ENCODE assay signal across 9 cellular contexts in the genomic region with DNA sequence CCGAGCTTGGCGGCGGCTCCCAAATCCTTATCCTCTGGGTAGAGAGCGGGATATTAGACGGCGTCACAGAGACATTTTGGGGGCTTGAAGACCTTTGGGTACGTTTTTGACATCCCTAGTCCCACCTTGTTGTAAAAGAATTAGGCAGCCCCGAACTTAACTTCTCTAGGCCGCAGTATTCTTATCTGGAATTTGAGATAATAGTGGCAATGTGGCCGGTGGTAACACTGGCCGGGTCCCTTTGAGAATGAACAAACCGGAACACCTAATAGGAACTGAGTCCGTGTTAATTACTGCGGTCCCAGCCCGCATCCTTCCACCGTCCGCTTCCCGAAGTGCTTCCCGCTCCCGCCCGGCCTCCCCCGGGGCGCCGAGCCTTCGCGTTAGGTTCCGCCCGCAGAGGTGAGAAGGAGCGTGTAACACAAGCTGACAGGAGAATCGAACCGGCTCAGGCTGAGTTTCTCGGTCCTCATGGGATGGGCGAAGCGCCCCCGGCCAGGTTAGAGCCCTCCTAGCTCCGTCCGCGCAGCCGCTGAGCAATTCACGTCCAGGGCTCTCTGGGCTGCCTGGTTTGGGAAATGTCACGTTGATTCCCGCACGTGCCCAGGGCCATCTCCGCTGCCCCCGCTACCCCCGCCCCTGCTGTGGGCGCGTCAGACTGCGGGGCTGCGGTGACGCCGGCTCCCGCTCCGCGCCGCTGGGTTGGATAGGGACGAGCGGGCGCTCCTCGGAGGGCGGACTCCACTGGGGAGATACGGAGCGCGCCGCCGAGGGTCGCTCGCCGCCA. TPM values are rescaled to one million over a fixed set of nuclear protein-coding genes. Genes with fewer than 3 reads are reported as not detected.
DNase-seq lines count a peak whose midpoint lies in the region; ATAC-seq and TF ChIP-seq lines count a peak whose summit lies in the region.
"Had no signal": no experiment of that assay in that cellular context is flagged by ENCODE, and none has a peak within 500 bp of the region (broad histone marks: within the 10 kb centered on the region; RNA-seq: fewer than 3 reads in every experiment).

No MANE protein-coding gene starts in this region.

- TF ChIP-seq CTCF in natural killer cell (IDR thresholded peaks at IDR 0.05) (no peak), uterus (IDR thresholded peaks at IDR 0.05) (no peak)

- H3K27ac Mint-ChIP-seq in natural killer cell: no peak overlapping the region
- H3K27ac Mint-ChIP-seq in natural killer cell treated with Interleukin-12 subunit alpha and Interleukin-12 subunit beta and Interleukin-15 and Interleukin-18, amount 100 ng/mL, for 72 hours: no peak overlapping the region

- H3K27me3 Mint-ChIP-seq in natural killer cell (ENCODE audit: low read depth in 2 of 2): peaks cover 32 to 38% of the 10 kb centered on the region in 2 donors
- H3K27me3 Mint-ChIP-seq in natural killer cell treated with Interleukin-12 subunit alpha and Interleukin-12 subunit beta and Interleukin-15 and Interleukin-18, amount 100 ng/mL, for 72 hours: peaks cover 20 to 27% of the 10 kb centered on the region in 2 donors

- in situ Hi-C loops in ACHN (cut with HindIII; ENCODE audit: low pct_ligation_motif_present, low pct_unique_long_range_greater_than_20kb, low sequenced_read_pairs): no loop called here

- H3K4me1 Mint-ChIP-seq in natural killer cell: peaks cover 5 to 15% of the 10 kb centered on the region in 2 donors
- peaks cover 9% of the 10 kb centered on the region in 2 donors for H3K4me1 Mint-ChIP-seq in natural killer cell treated with Interleukin-12 subunit alpha and Interleukin-12 subunit beta and Interleukin-15 and Interleukin-18, amount 100 ng/mL, for 72 hours (ENCODE audit: low read depth in 2 of 2)

- no peaks in the 10 kb centered on the region for H3K36me3 ChIP-seq in uterus

- DNase-seq in natural killer cell (no peak), epithelial cell of prostate (ENCODE audit: low read depth, low spot score) (no peak), midbrain (lab: John Stamatoyannopoulos, UW) (peak; percentile 69), uterus (peak; percentile 35 to 49), NCI-H446 treated with DMSO at 0.1 percent for 48 hours (lab: John Stamatoyannopoulos, UW) (no peak), ACHN (no peak)
- no peak for DNase-seq in natural killer cell treated with Interleukin-12 subunit alpha and Interleukin-12 subunit beta and Interleukin-15 and Interleukin-18, amount 100 ng/mL, for 72 hours (ENCODE audit: low spot score)
- no peak for DNase-seq in activated CD8-positive, alpha-beta memory T cell treated with anti-CD3 and anti-CD28 coated beads for 24 hours
- DNase-seq: GF-D8 had no signal

- H3K4me3 ChIP-seq in uterus: peak overlapping the region; percentile 36 to 62

- ATAC-seq in natural killer cell: peak in 2 of 3 donors; percentile 15 to 31
- no peak for ATAC-seq in natural killer cell treated with Interleukin-12 subunit alpha and Interleukin-12 subunit beta and Interleukin-15 and Interleukin-18, amount 100 ng/mL, for 72 hours

- no peaks in the 10 kb centered on the region for H3K9me3 Mint-ChIP-seq in natural killer cell
- no peaks in the 10 kb centered on the region for H3K9me3 Mint-ChIP-seq in natural killer cell treated with Interleukin-12 subunit alpha and Interleukin-12 subunit beta and Interleukin-15 and Interleukin-18, amount 100 ng/mL, for 72 hours

- no peaks in the 10 kb centered on the region for H3K9me3 ChIP-seq in uterus

- no peaks in the 10 kb centered on the region for H3K36me3 Mint-ChIP-seq in natural killer cell
- no peaks in the 10 kb centered on the region for H3K36me3 Mint-ChIP-seq in natural killer cell treated with Interleukin-12 subunit alpha and Interleukin-12 subunit beta and Interleukin-15 and Interleukin-18, amount 100 ng/mL, for 72 hours

- peaks cover 0 to 9% of the 10 kb centered on the region in 2 donors for H3K4me1 ChIP-seq in uterus

- H3K27ac ChIP-seq in epithelial cell of prostate: peak overlapping the region; percentile 10
- H3K27ac ChIP-seq in uterus: peak overlapping the region; percentile 72 to 88

- no peak for TF ChIP-seq POLR2A in uterus (IDR thresholded peaks at IDR 0.05)

- H3K27me3 ChIP-seq in uterus: no peaks in the 10 kb centered on the region

- intact Hi-C loops in natural killer cell (cut with micrococcal nuclease): loop anchor here (10.0 kb wide), 1 partner anchor 1145 kb away; no protein-coding TSS in a partner anchor
- intact Hi-C loops in uterus (cut with DNase I; ENCODE audit: low total_unique reads): loop anchor here (5.0 kb wide), 1 partner anchor 62 kb away; the partner anchor contains the start of gene SKIL

- peak overlapping the region; percentile 28 for H3K4me3 Mint-ChIP-seq in natural killer cell
- no peak overlapping the region for H3K4me3 Mint-ChIP-seq in natural killer cell treated with Interleukin-12 subunit alpha and Interleukin-12 subunit beta and Interleukin-15 and Interleukin-18, amount 100 ng/mL, for 72 hours

RNA-seq across cellular contexts. Expression of gene CLDN11, which starts 0.8 kb away (rescaled TPM):
- total RNA-seq in natural killer cell: under 1 TPM in 1 of 3 donors, not detected in 2; 0.39 TPM
- total RNA-seq in natural killer cell treated with Interleukin-12 subunit alpha and Interleukin-12 subunit beta and Interleukin-15 and Interleukin-18, amount 100 ng/mL, for 72 hours: under 1 TPM in 1 of 2 donors, not detected in 1; 0.53 TPM
- total RNA-seq in uterus: 10 to 100 TPM in 3 of 4 donors, 1 to 10 TPM in 1; 5.4 to 73.2 (median 19.9) TPM

Comparison
In these comparisons a context has a peak if more than half of its experiments do, and no peak if none do; other contexts are left out.
1. ATAC-seq: peak in natural killer cell (2 of 3); none in natural killer cell treated with Interleukin-12 subunit alpha and Interleukin-12 subunit beta and Interleukin-15 and Interleukin-18, amount 100 ng/mL, for 72 hours (0 of 2).
2. DNase-seq: peak in midbrain (single experiment) and uterus (2 of 2); none in natural killer cell (single experiment), natural killer cell treated with Interleukin-12 subunit alpha and Interleukin-12 subunit beta and Interleukin-15 and Interleukin-18, amount 100 ng/mL, for 72 hours (single experiment), epithelial cell of prostate (single experiment), NCI-H446 treated with DMSO at 0.1 percent for 48 hours (single experiment), activated CD8-positive, alpha-beta memory T cell treated with anti-CD3 and anti-CD28 coated beads for 24 hours (single experiment) and ACHN (single experiment).
3. RNA of gene CLDN11, which starts 0.8 kb away (total RNA-seq): 5.4 to 73.2 TPM in uterus; 0.53 TPM in natural killer cell treated with Interleukin-12 subunit alpha and Interleukin-12 subunit beta and Interleukin-15 and Interleukin-18, amount 100 ng/mL, for 72 hours and 0.39 TPM in natural killer cell; every median in the first group is over 4 times any median in the second.